ENCODE assay signal across 27 cellular contexts in the genomic region with DNA sequence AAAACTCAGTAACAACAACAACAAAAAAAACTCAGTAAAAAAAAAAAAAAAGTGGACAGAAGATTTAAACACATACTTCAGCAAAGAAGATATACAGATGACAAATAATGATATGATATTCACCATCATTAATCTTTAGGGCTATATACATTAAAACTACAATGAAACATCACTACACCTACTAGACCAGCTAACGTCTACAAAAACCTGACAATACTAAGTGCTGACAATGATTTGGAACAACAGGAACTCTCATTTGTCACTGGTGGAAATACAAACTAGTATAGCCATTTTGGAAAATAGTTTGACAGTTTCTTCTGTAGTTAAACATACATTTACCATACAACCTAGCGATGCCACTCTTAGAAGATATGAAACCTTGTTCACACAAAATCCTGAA.
"Had no signal": no experiment of that assay in that cellular context is flagged by ENCODE, and none has a peak within 500 bp of the region (broad histone marks: within the 10 kb centered on the region; RNA-seq: fewer than 3 reads in every experiment).

No MANE protein-coding gene starts in this region.

- FAIRE-seq: bronchial epithelial cell, TTC549 had no signal

- DNase-seq: activated B cell treated with CpG ODN at 0.5 μM for 24 hours; activated CD4-positive, alpha-beta memory T cell treated with anti-CD3 and anti-CD28 coated beads for 36 hours; activated CD4-positive, alpha-beta T cell treated with anti-CD3 and anti-CD28 coated beads for 4 hours; activated CD4-positive, alpha-beta T cell treated with anti-CD3 and anti-CD28 coated beads, Interleukin-2, amount 10 ng/mL, durations not matched to agents 24 days and 14 days; activated CD4-positive, alpha-beta T cell treated with anti-CD3 and anti-CD28 coated beads, Interleukin-2, amount 50 U/mL, for 1 hour; activated CD4-positive, alpha-beta T cell treated with anti-CD3 and anti-CD28 coated beads, Interleukin-2, amount 50 U/mL, for 4 hours; activated CD4-positive, CD25-positive, alpha-beta regulatory T cell treated with anti-CD3 and anti-CD28 coated beads, Interleukin-2, amount 50 U/mL, for 72 hours; activated CD8-positive, alpha-beta memory T cell treated with anti-CD3 and anti-CD28 coated beads, Interleukin-2, amount 50 U/mL, for 4 hours; activated CD8-positive, alpha-beta T cell treated with anti-CD3 and anti-CD28 coated beads for 36 hours; activated effector memory CD4-positive, alpha-beta T cell treated with Interleukin-2 at 50 U/mL for 16 hours; activated gamma-delta T cell; activated naive CD4-positive, alpha-beta T cell treated with anti-CD3 and anti-CD28 coated beads, Interleukin-2, amount 10 ng/mL, durations not matched to agents 7 days and 5 days; activated naive CD4-positive, alpha-beta T cell treated with Interleukin-2 at 50 U/mL for 16 hours; activated naive CD8-positive, alpha-beta T cell treated with anti-CD3 and anti-CD28 coated beads, Interleukin-2, amount 10 ng/mL, durations not matched to agents 7 days and 5 days; activated naive CD8-positive, alpha-beta T cell treated with anti-CD3 and anti-CD28 coated beads, Interleukin-2, amount 50 U/mL, for 24 hours; activated T-cell treated with anti-CD3 and anti-CD28 coated beads, Interleukin-2, amount 50 U/mL, for 24 hours; activated T-cell treated with anti-CD3 and anti-CD28 coated beads, Interleukin-2, amount 50 U/mL, for 48 hours; amygdala; anterior cingulate cortex; central memory CD4-positive, alpha-beta T cell; T-helper 1 cell; T-helper 2 cell; T-helper 9 cell had no signal

- H3K36me3 ChIP-seq: ascending aorta had no signal

- H3K4me3 ChIP-seq: ascending aorta had no signal

- H3K9me3 ChIP-seq: ascending aorta had no signal

- ATAC-seq: activated CD8-positive, alpha-beta T cell treated with anti-CD3 and anti-CD28 coated beads for 36 hours; activated naive CD8-positive, alpha-beta T cell treated with anti-CD3 and anti-CD28 coated beads, Interleukin-2, amount 50 U/mL, for 24 hours had no signal

- H3K27ac ChIP-seq: ascending aorta, VCaP had no signal

- H3K27me3 ChIP-seq: ascending aorta had no signal
